Comparison of ENCODE assay signal across 26 cellular contexts in genomic region chr18:78580835-78581339, GRCh38.
"Had no signal": no experiment of that assay in that cellular context is flagged by ENCODE, and none has a peak within 500 bp of the region (broad histone marks: within the 10 kb centered on the region; RNA-seq: fewer than 3 reads in every experiment).

No MANE protein-coding gene starts in this region.

- H3K27ac Mint-ChIP-seq: activated CD4-positive, alpha-beta memory T cell treated with anti-CD3 and anti-CD28 coated beads, Interleukin-2, amount 10 ng/mL, durations not matched to agents 7 days and 5 days; activated CD4-positive, alpha-beta T cell treated with anti-CD3 and anti-CD28 coated beads, Interleukin-2, amount 10 ng/mL, durations not matched to agents 7 days and 5 days; activated naive CD4-positive, alpha-beta T cell treated with anti-CD3 and anti-CD28 coated beads, Interleukin-2, amount 50 U/mL, for 24 hours; activated naive CD8-positive, alpha-beta T cell treated with anti-CD3 and anti-CD28 coated beads, Interleukin-2, amount 50 U/mL, for 24 hours; activated T-helper 2 cell treated with anti-CD3 and anti-CD28 coated beads, Interferon-gamma antibody, Interleukin-2, Interleukin-4, amounts not matched to agents 10 μg/mL and 5 μg/mL and 100 μg/mL, durations not matched to agents 14 hours and 24 hours and 36 hours; dendritic cell treated with granulocyte-macrophage colony-stimulating factor and Interleukin-4, amounts not matched to agents 40 ng/mL and 50 ng/mL, for 4 days; natural killer cell; stimulated activated effector memory CD8-positive, alpha-beta T cell treated with anti-CD3 and anti-CD28 coated beads, Interleukin-12 subunit alpha, Interleukin-12 subunit beta, amount 100 ng/mL, for 72 hours; stimulated activated naive CD8-positive, alpha-beta T cell treated with anti-CD3 and anti-CD28 coated beads, Interleukin-15, Interleukin-2, amounts not matched to agents 100 ng/mL and 50 ng/mL, for 24 hours; type B pancreatic cell; WTC11 had no signal

- ATAC-seq: activated naive CD8-positive, alpha-beta T cell treated with anti-CD3 and anti-CD28 coated beads, Interleukin-2, amount 50 U/mL, for 24 hours; foreskin keratinocyte; left lung; lower lobe of right lung; natural killer cell; stimulated activated effector memory CD8-positive, alpha-beta T cell treated with anti-CD3 and anti-CD28 coated beads, Interleukin-12 subunit alpha, Interleukin-12 subunit beta, amount 100 ng/mL, for 72 hours; WTC11 had no signal

- H3K4me3 Mint-ChIP-seq: activated CD4-positive, alpha-beta memory T cell treated with anti-CD3 and anti-CD28 coated beads, Interleukin-2, amount 10 ng/mL, durations not matched to agents 7 days and 5 days; activated CD4-positive, alpha-beta T cell treated with anti-CD3 and anti-CD28 coated beads, Interleukin-2, amount 10 ng/mL, durations not matched to agents 7 days and 5 days; activated naive CD4-positive, alpha-beta T cell treated with anti-CD3 and anti-CD28 coated beads, Interleukin-2, amount 50 U/mL, for 24 hours; activated naive CD8-positive, alpha-beta T cell treated with anti-CD3 and anti-CD28 coated beads, Interleukin-2, amount 50 U/mL, for 24 hours; central memory CD8-positive, alpha-beta T cell; dendritic cell treated with granulocyte-macrophage colony-stimulating factor and Interleukin-4, amounts not matched to agents 40 ng/mL and 50 ng/mL, for 4 days; natural killer cell; stimulated activated effector memory CD8-positive, alpha-beta T cell treated with anti-CD3 and anti-CD28 coated beads, Interleukin-12 subunit alpha, Interleukin-12 subunit beta, amount 100 ng/mL, for 72 hours; stimulated activated naive CD8-positive, alpha-beta T cell treated with anti-CD3 and anti-CD28 coated beads, Interleukin-15, Interleukin-2, amounts not matched to agents 100 ng/mL and 50 ng/mL, for 24 hours; type B pancreatic cell; WTC11 had no signal

- H3K4me3 ChIP-seq: breast epithelium, esophagus muscularis mucosa, left lung, lower lobe of right lung, sigmoid colon had no signal

- H3K36me3 ChIP-seq: breast epithelium, esophagus muscularis mucosa, left lung, lower lobe of right lung, sigmoid colon had no signal

- H3K9me3 Mint-ChIP-seq: activated naive CD4-positive, alpha-beta T cell treated with anti-CD3 and anti-CD28 coated beads, Interleukin-2, amount 50 U/mL, for 24 hours; central memory CD8-positive, alpha-beta T cell; natural killer cell had no signal

- H3K4me1 ChIP-seq: breast epithelium, esophagus muscularis mucosa, foreskin keratinocyte, left lung, lower lobe of right lung, sigmoid colon had no signal

- H3K27me3 ChIP-seq: foreskin keratinocyte, left lung, sigmoid colon had no signal

- FAIRE-seq: small intestine had no signal

- H3K36me3 Mint-ChIP-seq: activated naive CD4-positive, alpha-beta T cell treated with anti-CD3 and anti-CD28 coated beads, Interleukin-2, amount 50 U/mL, for 24 hours; natural killer cell; stimulated activated effector memory CD8-positive, alpha-beta T cell treated with anti-CD3 and anti-CD28 coated beads, Interleukin-12 subunit alpha, Interleukin-12 subunit beta, amount 100 ng/mL, for 72 hours; type B pancreatic cell had no signal

- H3K27ac ChIP-seq: breast epithelium, esophagus muscularis mucosa, foreskin keratinocyte, left lung, lower lobe of right lung, sigmoid colon had no signal

- H3K27me3 Mint-ChIP-seq: activated CD4-positive, alpha-beta memory T cell treated with anti-CD3 and anti-CD28 coated beads, Interleukin-2, amount 10 ng/mL, durations not matched to agents 7 days and 5 days; activated CD4-positive, alpha-beta T cell treated with anti-CD3 and anti-CD28 coated beads, Interleukin-2, amount 10 ng/mL, durations not matched to agents 7 days and 5 days; activated naive CD4-positive, alpha-beta T cell treated with anti-CD3 and anti-CD28 coated beads, Interleukin-2, amount 50 U/mL, for 24 hours; activated naive CD8-positive, alpha-beta T cell treated with anti-CD3 and anti-CD28 coated beads, Interleukin-2, amount 50 U/mL, for 24 hours; central memory CD8-positive, alpha-beta T cell; dendritic cell treated with granulocyte-macrophage colony-stimulating factor and Interleukin-4, amounts not matched to agents 40 ng/mL and 50 ng/mL, for 4 days; stimulated activated naive CD8-positive, alpha-beta T cell treated with anti-CD3 and anti-CD28 coated beads, Interleukin-15, Interleukin-2, amounts not matched to agents 100 ng/mL and 50 ng/mL, for 24 hours had no signal

- DNase-seq: activated CD4-positive, alpha-beta memory T cell treated with anti-CD3 and anti-CD28 coated beads, Interleukin-2, amount 10 ng/mL, durations not matched to agents 7 days and 5 days; activated CD4-positive, alpha-beta T cell treated with anti-CD3 and anti-CD28 coated beads for 1 hour; activated CD4-positive, alpha-beta T cell treated with anti-CD3 and anti-CD28 coated beads, Interleukin-2, amount 10 ng/mL, durations not matched to agents 7 days and 5 days; activated naive CD8-positive, alpha-beta T cell treated with anti-CD3 and anti-CD28 coated beads, Interleukin-2, amount 50 U/mL, for 24 hours; activated T-cell treated with anti-CD3 and anti-CD28 coated beads, Interleukin-2, amount 50 U/mL, for 48 hours; amygdala; foreskin keratinocyte; left lung; lower lobe of right lung; mesendoderm; natural killer cell; retina; sigmoid colon; small intestine; stimulated activated CD4-positive, alpha-beta T cell treated with anti-CD3 and anti-CD28 coated beads, Interleukin-4, amount 100 ng/mL, for 24 hours; T-helper 2 cell had no signal

- H3K4me1 Mint-ChIP-seq: activated CD4-positive, alpha-beta memory T cell treated with anti-CD3 and anti-CD28 coated beads, Interleukin-2, amount 10 ng/mL, durations not matched to agents 7 days and 5 days; activated CD4-positive, alpha-beta T cell treated with anti-CD3 and anti-CD28 coated beads, Interleukin-2, amount 10 ng/mL, durations not matched to agents 7 days and 5 days; activated naive CD4-positive, alpha-beta T cell treated with anti-CD3 and anti-CD28 coated beads, Interleukin-2, amount 50 U/mL, for 24 hours; activated naive CD8-positive, alpha-beta T cell treated with anti-CD3 and anti-CD28 coated beads, Interleukin-2, amount 50 U/mL, for 24 hours; central memory CD8-positive, alpha-beta T cell; natural killer cell; stimulated activated effector memory CD8-positive, alpha-beta T cell treated with anti-CD3 and anti-CD28 coated beads, Interleukin-12 subunit alpha, Interleukin-12 subunit beta, amount 100 ng/mL, for 72 hours; WTC11 had no signal

- H3K9me3 ChIP-seq: esophagus muscularis mucosa, lower lobe of right lung, sigmoid colon had no signal
